In genomic region chr20:35271073-35271882, GRCh38 we compare ENCODE assay signal across 21 cellular contexts. TPM values are rescaled to one million over a fixed set of nuclear protein-coding genes. Genes with fewer than 3 reads are reported as not detected.
DNase-seq lines count a peak whose midpoint lies in the region; ATAC-seq and TF ChIP-seq lines count a peak whose summit lies in the region.
"Had no signal": no experiment of that assay in that cellular context is flagged by ENCODE, and none has a peak within 500 bp of the region (broad histone marks: within the 10 kb centered on the region; RNA-seq: fewer than 3 reads in every experiment).

No MANE protein-coding gene starts in this region.

- no peak for DNase-seq in T-helper 2 cell treated with Interferon-gamma antibody and Interleukin-4, amounts not matched to agents 5 μg/mL and 100 μg/mL, for 36 hours (ENCODE audit: low spot score)
- DNase-seq in T-helper 2 cell (no peak), LHCN-M2 (ENCODE audit: low read depth) (peak; percentile 19), endodermal cell (peak; percentile 62), osteoblast (ENCODE audit: insufficient read length, low spot score, missing footprints) (peak; percentile 80), MCF 10A (ENCODE audit: unreplicated experiment) (no peak), NCI-H1694 treated with DMSO at 0.1 percent for 48 hours (lab: John Stamatoyannopoulos, UW) (no peak)
- DNase-seq: 8988T; activated CD4-positive, alpha-beta memory T cell treated with anti-CD3 and anti-CD28 coated beads, Interleukin-2, amount 10 ng/mL, durations not matched to agents 7 days and 5 days; activated gamma-delta T cell treated with Interleukin-2 at 50 U/mL for 16 hours; anterior cingulate cortex; NCI-H187 treated with DMSO at 0.1 percent for 48 hours; SK-N-SH; stimulated activated naive CD8-positive, alpha-beta T cell treated with anti-CD3 and anti-CD28 coated beads, Interleukin-15, Interleukin-2, amounts not matched to agents 100 U/mL and 50 U/mL, for 24 hours had no signal

- CTCF ChIA-PET in MCF 10A (lab: Yijun Ruan, JAX): interaction anchor here (0.7 to 5.3 kb wide), 8 partner anchors 10 to 176 kb away, joined by 3 to 44 read pairs (median 5); partner anchors contain the start of genes EDEM2 and GDF5

- H2AFZ ChIP-seq in osteoblast (ENCODE audit: low read length): no peak overlapping the region
- H2AFZ ChIP-seq: neural progenitor cell had no signal

- H3K27ac ChIP-seq in endodermal cell (ENCODE audit: low read depth, low read length) (no peak overlapping the region), osteoblast (ENCODE audit: low read depth, low read length) (peak overlapping the region; percentile 9)
- H3K27ac ChIP-seq: neural progenitor cell had no signal

- H3K9me3 Mint-ChIP-seq in T-helper 2 cell treated with Interferon-gamma antibody and Interleukin-4, amounts not matched to agents 5 μg/mL and 100 μg/mL, for 36 hours: no peaks in the 10 kb centered on the region
- H3K9me3 Mint-ChIP-seq in endodermal cell (peaks cover 47% of the 10 kb centered on the region), MCF 10A (ENCODE audit: unreplicated experiment) (no peaks in the 10 kb centered on the region)
- H3K9me3 Mint-ChIP-seq: activated CD4-positive, alpha-beta memory T cell treated with anti-CD3 and anti-CD28 coated beads, Interleukin-2, amount 10 ng/mL, durations not matched to agents 7 days and 5 days; CD14-positive monocyte; neural progenitor cell had no signal

- peaks cover 2% of the 10 kb centered on the region for H3K4me1 Mint-ChIP-seq in T-helper 2 cell treated with Interferon-gamma antibody and Interleukin-4, amounts not matched to agents 5 μg/mL and 100 μg/mL, for 36 hours (ENCODE audit: low read depth)
- H3K4me1 Mint-ChIP-seq in endodermal cell (peaks cover 1% of the 10 kb centered on the region), MCF 10A (ENCODE audit: insufficient read depth, unreplicated experiment) (peaks cover 11% of the 10 kb centered on the region)
- H3K4me1 Mint-ChIP-seq: CD14-positive monocyte had no signal

- intact Hi-C loops in MCF 10A (cut with micrococcal nuclease): no loop called here

- TF ChIP-seq CTCF in endodermal cell (conservative IDR thresholded peaks at IDR 0.05) (no peak), osteoblast (IDR thresholded peaks at IDR 0.05; ENCODE audit: extremely low read depth, low read depth, low read length) (no peak), MCF 10A (IDR thresholded peaks at IDR 0.05; ENCODE audit: unreplicated experiment) (no peak)

- no peaks in the 10 kb centered on the region for H3K27me3 Mint-ChIP-seq in T-helper 2 cell treated with Interferon-gamma antibody and Interleukin-4, amounts not matched to agents 5 μg/mL and 100 μg/mL, for 36 hours (ENCODE audit: low read depth)
- H3K27me3 Mint-ChIP-seq in endodermal cell (ENCODE audit: insufficient read depth) (no peaks in the 10 kb centered on the region), MCF 10A (ENCODE audit: insufficient read depth, unreplicated experiment) (no peaks in the 10 kb centered on the region)
- H3K27me3 Mint-ChIP-seq: activated CD4-positive, alpha-beta memory T cell treated with anti-CD3 and anti-CD28 coated beads, Interleukin-2, amount 10 ng/mL, durations not matched to agents 7 days and 5 days had no signal

- POLR2A ChIA-PET in MCF 10A (lab: Yijun Ruan, JAX): interaction anchor here (0.7 to 3.0 kb wide), 4 partner anchors 11 to 428 kb away, joined by 3 to 9 read pairs (median 6); partner anchors contain the start of genes EDEM2, NFS1 and ROMO1

- H3K79me2 ChIP-seq in osteoblast (ENCODE audit: insufficient read depth, low read length): peaks cover 17% of the 10 kb centered on the region

- H3K27ac Mint-ChIP-seq in T-helper 2 cell treated with Interferon-gamma antibody and Interleukin-4, amounts not matched to agents 5 μg/mL and 100 μg/mL, for 36 hours: peak overlapping the region; percentile 12
- peak overlapping the region; percentile 31 for H3K27ac Mint-ChIP-seq in endodermal cell
- H3K27ac Mint-ChIP-seq in MCF 10A (ENCODE audit: low read depth, unreplicated experiment): no peak overlapping the region
- H3K27ac Mint-ChIP-seq: activated CD4-positive, alpha-beta memory T cell treated with anti-CD3 and anti-CD28 coated beads, Interleukin-2, amount 10 ng/mL, durations not matched to agents 7 days and 5 days; neural progenitor cell had no signal

- no peak overlapping the region for H3K9ac ChIP-seq in endodermal cell (ENCODE audit: extremely low read depth, low read length, poor library complexity, severe bottlenecking)
- H3K9ac ChIP-seq: neural progenitor cell, SK-N-SH had no signal

- ATAC-seq in HG03097 (IDR thresholded peaks at IDR 0.05; ENCODE audit: low FRiP score, unreplicated experiment): no peak
- ATAC-seq: stimulated activated naive CD8-positive, alpha-beta T cell treated with anti-CD3 and anti-CD28 coated beads, Interleukin-15, Interleukin-2, amounts not matched to agents 100 U/mL and 50 U/mL, for 24 hours had no signal

- no peak overlapping the region for H3K4me2 ChIP-seq in osteoblast (ENCODE audit: insufficient read depth, low read length)
- H3K4me2 ChIP-seq: neural progenitor cell, SK-N-SH had no signal

- H3K9me3 ChIP-seq in endodermal cell (ENCODE audit: control insufficient read depth, low read length) (no peaks in the 10 kb centered on the region), osteoblast (ENCODE audit: low read depth, low read length) (no peaks in the 10 kb centered on the region)
- H3K9me3 ChIP-seq: SK-N-SH had no signal

- no peak overlapping the region for H3K4me3 Mint-ChIP-seq in T-helper 2 cell treated with Interferon-gamma antibody and Interleukin-4, amounts not matched to agents 5 μg/mL and 100 μg/mL, for 36 hours
- H3K4me3 Mint-ChIP-seq in endodermal cell (no peak overlapping the region), MCF 10A (ENCODE audit: unreplicated experiment) (no peak overlapping the region)
- H3K4me3 Mint-ChIP-seq: activated CD4-positive, alpha-beta memory T cell treated with anti-CD3 and anti-CD28 coated beads, Interleukin-2, amount 10 ng/mL, durations not matched to agents 7 days and 5 days; CD14-positive monocyte; neural progenitor cell had no signal

- H3K4me1 ChIP-seq in endodermal cell (ENCODE audit: control insufficient read depth, insufficient read depth, low read length) (no peaks in the 10 kb centered on the region), osteoblast (ENCODE audit: insufficient read depth, low read length) (peaks cover 15% of the 10 kb centered on the region)

- 91 to 95% methylated on average over 18 to 20 of the region's 20 CpGs for WGBS in endodermal cell (ENCODE audit: insufficient coverage in 1 of 2, insufficient read length in 1 of 2), 2 experiments

- H4K20me1 ChIP-seq in osteoblast (ENCODE audit: insufficient read depth, low read length): peaks cover 7% of the 10 kb centered on the region

- H3K27me3 ChIP-seq in endodermal cell (ENCODE audit: control insufficient read depth, insufficient read depth, low read length, poor library complexity, severe bottlenecking) (no peaks in the 10 kb centered on the region), osteoblast (ENCODE audit: insufficient read depth, low read length) (no peaks in the 10 kb centered on the region)
- H3K27me3 ChIP-seq: neural progenitor cell had no signal

- no TSS peak for BruUV-seq in MCF 10A (replicated peaks; lab: Mats Ljungman, UMichigan)

- peaks cover 16% of the 10 kb centered on the region for H3K36me3 Mint-ChIP-seq in T-helper 2 cell treated with Interferon-gamma antibody and Interleukin-4, amounts not matched to agents 5 μg/mL and 100 μg/mL, for 36 hours (ENCODE audit: low read depth)
- peaks cover 8% of the 10 kb centered on the region for H3K36me3 Mint-ChIP-seq in endodermal cell (ENCODE audit: low read depth)
- peaks cover 11% of the 10 kb centered on the region for H3K36me3 Mint-ChIP-seq in MCF 10A (ENCODE audit: insufficient read depth, unreplicated experiment)

- H3K36me3 ChIP-seq in endodermal cell (ENCODE audit: control insufficient read depth, insufficient read depth, low read length) (peaks cover 6% of the 10 kb centered on the region), osteoblast (ENCODE audit: insufficient read depth, low read length) (peaks cover 35% of the 10 kb centered on the region)
- H3K36me3 ChIP-seq: neural progenitor cell had no signal

- H3K4me3 ChIP-seq in endodermal cell (ENCODE audit: low read length): no peak overlapping the region
- H3K4me3 ChIP-seq in osteoblast (ENCODE audit: insufficient read depth, low read length): no peak overlapping the region
- H3K4me3 ChIP-seq: neural progenitor cell had no signal

RNA-seq across cellular contexts. Expression of gene MMP24OS, which starts 6.6 kb away (rescaled TPM):
- 28.1 and 33.6 TPM in 2 replicates for total RNA-seq in LHCN-M2 (2014; rRNA removed)
- polyA plus RNA-seq in LHCN-M2 (2012): 217 TPM
- 10 to 100 TPM; 32.2 to 38.8 TPM for total RNA-seq in endodermal cell
- 46.0 TPM for polyA plus RNA-seq in endodermal cell (2013, experiment 1 of 2)
- polyA plus RNA-seq in endodermal cell (2013, experiment 2 of 2): 41.6 TPM
- total RNA-seq in osteoblast: 22.1 and 30.9 TPM in 2 replicates
- 43.2 and 52.2 TPM in 2 replicates for total RNA-seq in MCF 10A (2022)

RNA-seq across cellular contexts. Expression of gene EIF6, which starts 13.3 kb away (rescaled TPM):
- 265 and 277 TPM in 2 replicates for total RNA-seq in LHCN-M2 (2014; rRNA removed)
- 351 TPM for polyA plus RNA-seq in LHCN-M2 (2012)
- total RNA-seq in endodermal cell: 100 to 1,000 TPM; 127 to 132 TPM
- polyA plus RNA-seq in endodermal cell (2013, experiment 1 of 2): 91.6 TPM
- 82.7 TPM for polyA plus RNA-seq in endodermal cell (2013, experiment 2 of 2)
- 109 and 121 TPM in 2 replicates for total RNA-seq in osteoblast
- total RNA-seq in MCF 10A (2022): 322 and 354 TPM in 2 replicates

RNA-seq across cellular contexts. Expression of gene FAM83C, which starts 20.9 kb away (rescaled TPM):
- total RNA-seq in LHCN-M2 (2014; rRNA removed): not detected in 2 replicates
- 0.01 TPM for polyA plus RNA-seq in LHCN-M2 (2012)
- not detected for total RNA-seq in endodermal cell
- not detected for polyA plus RNA-seq in endodermal cell (2013, experiment 1 of 2)
- not detected for polyA plus RNA-seq in endodermal cell (2013, experiment 2 of 2)
- not detected in 2 replicates for total RNA-seq in osteoblast
- total RNA-seq in MCF 10A (2022): not detected in 2 replicates
- total RNA-seq: activated CD4-positive, alpha-beta memory T cell treated with anti-CD3 and anti-CD28 coated beads, Interleukin-2, amount 10 ng/mL, durations not matched to agents 7 days and 5 days; mammary epithelial cell; NCI-H460; OCI-LY7; renal cortical epithelial cell had no signal
- polyA plus RNA-seq: CD14-positive monocyte, mammary epithelial cell, SK-N-SH had no signal

RNA-seq across cellular contexts. Expression of gene MMP24, which starts 44.8 kb away (rescaled TPM):
- total RNA-seq in LHCN-M2 (2014; rRNA removed) (0.26 and 0.69 TPM in 2 replicates), endodermal cell (1 to 10 TPM; 1.3 to 5.9 TPM), osteoblast (0.88 and 1.1 TPM in 2 replicates), MCF 10A (2022) (0.10 TPM in 1 of 2 replicates, not detected in the other)
- 0.84 TPM for polyA plus RNA-seq in LHCN-M2 (2012)
- polyA plus RNA-seq in endodermal cell (2013, experiment 1 of 2): 2.7 TPM
- polyA plus RNA-seq in endodermal cell (2013, experiment 2 of 2): 1.6 TPM
- total RNA-seq: activated CD4-positive, alpha-beta memory T cell treated with anti-CD3 and anti-CD28 coated beads, Interleukin-2, amount 10 ng/mL, durations not matched to agents 7 days and 5 days; OCI-LY7 had no signal

Comparison
In these comparisons a context has a peak if more than half of its experiments do, and no peak if none do; other contexts are left out.
1. DNase-seq: peak in LHCN-M2 (single experiment), endodermal cell (single experiment) and osteoblast (single experiment); none in T-helper 2 cell treated with Interferon-gamma antibody and Interleukin-4, amounts not matched to agents 5 μg/mL and 100 μg/mL, for 36 hours (single experiment), T-helper 2 cell (0 of 5), MCF 10A (single experiment) and NCI-H1694 treated with DMSO at 0.1 percent for 48 hours (single experiment).